10 cellular contexts compared by ENCODE assay signal in the genomic region with DNA sequence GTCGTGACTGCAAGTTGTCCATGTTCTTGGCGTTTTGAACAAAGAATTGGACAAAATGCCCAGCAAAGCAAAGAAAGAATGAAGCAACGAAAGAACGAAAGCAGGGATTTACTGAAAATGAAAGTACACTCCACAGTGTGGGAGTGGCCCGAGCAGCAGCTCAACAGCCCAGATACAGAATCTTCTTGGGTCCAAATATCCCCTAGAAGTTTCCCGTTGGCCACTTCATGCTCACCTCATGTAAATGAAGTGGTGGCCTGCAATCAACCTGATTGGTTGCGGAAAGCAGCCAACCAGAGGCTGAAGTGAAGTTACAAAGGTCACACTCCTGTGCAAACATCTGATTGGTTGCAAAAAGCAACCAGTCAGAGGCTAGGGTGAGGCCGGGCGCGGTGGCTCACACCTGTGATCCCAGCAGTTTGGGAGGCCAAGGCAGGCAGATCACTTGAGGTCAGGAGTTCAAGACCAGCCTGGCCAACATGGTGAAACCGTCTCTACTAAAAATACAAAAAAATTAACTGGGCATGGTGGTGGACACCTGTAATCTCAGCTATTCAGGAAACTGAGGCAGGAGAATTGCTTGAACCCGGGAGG. TPM values are rescaled to one million over a fixed set of nuclear protein-coding genes. Genes with fewer than 3 reads are reported as not detected.
DNase-seq lines count a peak whose midpoint lies in the region; ATAC-seq and TF ChIP-seq lines count a peak whose summit lies in the region.
"Not testable (repeated sequence)": the region's sequence is repeated elsewhere in the genome, so short reads cannot be mapped to it uniquely, and the experiment has no call there.
"Had no signal": no experiment of that assay in that cellular context is flagged by ENCODE, and none has a peak within 500 bp of the region (broad histone marks: within the 10 kb centered on the region; RNA-seq: fewer than 3 reads in every experiment).

No MANE protein-coding gene starts in this region.

- peaks cover 11% of the 10 kb centered on the region for H3K4me1 Mint-ChIP-seq in activated T-helper 17 cell treated with anti-CD3 and anti-CD28 coated beads, Interleukin-2, amount 50 U/mL, for 72 hours
- H3K4me1 Mint-ChIP-seq in effector memory CD8-positive, alpha-beta T cell (ENCODE audit: low read depth in 2 of 2) = not testable (repeated sequence)
- peaks cover 6 to 14% of the 10 kb centered on the region in 2 donors for H3K4me1 Mint-ChIP-seq in natural killer cell treated with Interleukin-12 subunit alpha and Interleukin-12 subunit beta and Interleukin-15 and Interleukin-18, amount 100 ng/mL, for 72 hours (ENCODE audit: low read depth in 2 of 2)
- peaks cover 17% of the 10 kb centered on the region for H3K4me1 Mint-ChIP-seq in stimulated activated naive CD8-positive, alpha-beta T cell treated with anti-CD3 and anti-CD28 coated beads, Interleukin-15, amount 100 ng/mL, for 72 hours

- peak overlapping the region; percentile 36 for H3K27ac Mint-ChIP-seq in activated T-helper 17 cell treated with anti-CD3 and anti-CD28 coated beads, Interleukin-2, amount 50 U/mL, for 72 hours
- H3K27ac Mint-ChIP-seq in effector memory CD8-positive, alpha-beta T cell = peak overlapping the region; percentile 11 to 75
- peak overlapping the region in 1 of 2 donors; percentile 46 for H3K27ac Mint-ChIP-seq in natural killer cell treated with Interleukin-12 subunit alpha and Interleukin-12 subunit beta and Interleukin-15 and Interleukin-18, amount 100 ng/mL, for 72 hours
- H3K27ac Mint-ChIP-seq in stimulated activated naive CD8-positive, alpha-beta T cell treated with anti-CD3 and anti-CD28 coated beads, Interleukin-15, amount 100 ng/mL, for 72 hours = not testable (repeated sequence)

- not testable (repeated sequence) for H3K36me3 Mint-ChIP-seq in activated T-helper 17 cell treated with anti-CD3 and anti-CD28 coated beads, Interleukin-2, amount 50 U/mL, for 72 hours (ENCODE audit: low read depth); effector memory CD8-positive, alpha-beta T cell (ENCODE audit: insufficient read depth); natural killer cell treated with Interleukin-12 subunit alpha and Interleukin-12 subunit beta and Interleukin-15 and Interleukin-18, amount 100 ng/mL, for 72 hours

- H3K9me3 ChIP-seq in BLaER1 treated with 17β-estradiol and CSF1 and Interleukin-3, amounts not matched to agents 10 nM and 100 nM (replicated peaks in 1 of 11) = not testable (repeated sequence)

- in situ Hi-C loops in SK-MEL-5 (cut with HindIII; ENCODE audit: low pct_unique_long_range_greater_than_20kb, low sequenced_read_pairs) = not testable (repeated sequence)

- DNase-seq in SK-MEL-5 (ENCODE audit: low read depth, low spot score) (peak; percentile 22), left lobe of liver (ENCODE audit: low spot score) (peak; percentile 86)
- DNase-seq in effector memory CD8-positive, alpha-beta T cell; natural killer cell treated with Interleukin-12 subunit alpha and Interleukin-12 subunit beta and Interleukin-15 and Interleukin-18, amount 100 ng/mL, for 72 hours (ENCODE audit: low spot score): not testable (repeated sequence)
- DNase-seq in stimulated activated naive CD8-positive, alpha-beta T cell treated with anti-CD3 and anti-CD28 coated beads, Interleukin-15, amount 100 ng/mL, for 72 hours = peak in 1 of 2 donors; percentile 38

- peaks cover 95 to 100% (median 99%) of the 10 kb centered on the region in 10 experiments for H3K4me1 ChIP-seq in BLaER1 treated with 17β-estradiol and CSF1 and Interleukin-3, amounts not matched to agents 10 nM and 100 nM
- H3K4me1 ChIP-seq in KMS-11 (ENCODE audit: low read depth, poor library complexity, severe bottlenecking) = peaks cover 52% of the 10 kb centered on the region

- not testable (repeated sequence) for H2AFZ ChIP-seq in KMS-11 (ENCODE audit: low read depth)

- ATAC-seq in activated T-helper 17 cell treated with anti-CD3 and anti-CD28 coated beads, Interleukin-2, amount 50 U/mL, for 72 hours (replicated peaks) = peak; percentile 47
- ATAC-seq in effector memory CD8-positive, alpha-beta T cell (replicated peaks); stimulated activated naive CD8-positive, alpha-beta T cell treated with anti-CD3 and anti-CD28 coated beads, Interleukin-15, amount 100 ng/mL, for 72 hours: not testable (repeated sequence)
- ATAC-seq in left lobe of liver = peak; percentile 18
- ATAC-seq in natural killer cell treated with Interleukin-12 subunit alpha and Interleukin-12 subunit beta and Interleukin-15 and Interleukin-18, amount 100 ng/mL, for 72 hours = peak in 1 of 2 donors; percentile 66

- H3K9ac ChIP-seq in BLaER1 treated with 17β-estradiol and CSF1 and Interleukin-3, amounts not matched to agents 10 nM and 100 nM = peak overlapping the region in 5 of 11 experiments; percentile 8 to 39 (median 35); a peak in 6 of 22 replicates
- not testable (repeated sequence) for H3K9ac ChIP-seq in KMS-11

- H3K27me3 Mint-ChIP-seq in activated T-helper 17 cell treated with anti-CD3 and anti-CD28 coated beads, Interleukin-2, amount 50 U/mL, for 72 hours; natural killer cell treated with Interleukin-12 subunit alpha and Interleukin-12 subunit beta and Interleukin-15 and Interleukin-18, amount 100 ng/mL, for 72 hours: not testable (repeated sequence)
- peaks cover 13 to 27% of the 10 kb centered on the region in 2 donors for H3K27me3 Mint-ChIP-seq in effector memory CD8-positive, alpha-beta T cell
- H3K27me3 Mint-ChIP-seq in stimulated activated naive CD8-positive, alpha-beta T cell treated with anti-CD3 and anti-CD28 coated beads, Interleukin-15, amount 100 ng/mL, for 72 hours = peaks cover 12% of the 10 kb centered on the region

- H3K4me3 Mint-ChIP-seq in activated T-helper 17 cell treated with anti-CD3 and anti-CD28 coated beads, Interleukin-2, amount 50 U/mL, for 72 hours = peak overlapping the region; percentile 58
- H3K4me3 Mint-ChIP-seq in effector memory CD8-positive, alpha-beta T cell = peak overlapping the region; percentile 46 to 69
- peak overlapping the region; percentile 25 for H3K4me3 Mint-ChIP-seq in natural killer cell treated with Interleukin-12 subunit alpha and Interleukin-12 subunit beta and Interleukin-15 and Interleukin-18, amount 100 ng/mL, for 72 hours
- peak overlapping the region; percentile 30 to 31 for H3K4me3 Mint-ChIP-seq in stimulated activated naive CD8-positive, alpha-beta T cell treated with anti-CD3 and anti-CD28 coated beads, Interleukin-15, amount 100 ng/mL, for 72 hours

- not testable (repeated sequence) for TF ChIP-seq CTCF in KMS-11 (conservative IDR thresholded peaks at IDR 0.05; ENCODE audit: low read depth, low read length)

- not testable (repeated sequence) for H3K36me3 ChIP-seq in BLaER1 treated with 17β-estradiol and CSF1 and Interleukin-3, amounts not matched to agents 10 nM and 100 nM; KMS-11 (ENCODE audit: insufficient read depth)

- H3K9me3 Mint-ChIP-seq in activated T-helper 17 cell treated with anti-CD3 and anti-CD28 coated beads, Interleukin-2, amount 50 U/mL, for 72 hours; effector memory CD8-positive, alpha-beta T cell; natural killer cell treated with Interleukin-12 subunit alpha and Interleukin-12 subunit beta and Interleukin-15 and Interleukin-18, amount 100 ng/mL, for 72 hours; stimulated activated naive CD8-positive, alpha-beta T cell treated with anti-CD3 and anti-CD28 coated beads, Interleukin-15, amount 100 ng/mL, for 72 hours: not testable (repeated sequence)

- not testable (repeated sequence) for H3K79me2 ChIP-seq in KMS-11 (ENCODE audit: insufficient read depth, low read depth)

- H3K27ac ChIP-seq in BLaER1 treated with 17β-estradiol and CSF1 and Interleukin-3, amounts not matched to agents 10 nM and 100 nM = peak overlapping the region in 8 of 11 experiments; percentile 7 to 62 (median 45); a peak in 12 of 22 replicates
- peak overlapping the region; percentile 30; the same call in 1 of the 2 replicates for H3K27ac ChIP-seq in KMS-11

- peak overlapping the region; percentile 76 to 92 (median 81) for H3K4me2 ChIP-seq in BLaER1 treated with 17β-estradiol and CSF1 and Interleukin-3, amounts not matched to agents 10 nM and 100 nM
- peak overlapping the region; percentile 60; the same call in 1 of the 2 replicates for H3K4me2 ChIP-seq in KMS-11

- H3K27me3 ChIP-seq in BLaER1 treated with 17β-estradiol and CSF1 and Interleukin-3, amounts not matched to agents 10 nM and 100 nM; KMS-11 (ENCODE audit: insufficient read depth, low read depth): not testable (repeated sequence)

- H3K4me3 ChIP-seq in BLaER1 treated with 17β-estradiol and CSF1 and Interleukin-3, amounts not matched to agents 10 nM and 100 nM = 0 out of 20 replicates have a peak overlapping the region, but pooled peaks of 1 of the 10 experiments have one; percentile 4
- not testable (repeated sequence) for H3K4me3 ChIP-seq in KMS-11 (IDR thresholded peaks at IDR 0.05; ENCODE audit: insufficient read depth, low read depth, low read length)

- H4K20me1 ChIP-seq in BLaER1 treated with 17β-estradiol and CSF1 and Interleukin-3, amounts not matched to agents 10 nM and 100 nM; KMS-11 (ENCODE audit: insufficient read depth): not testable (repeated sequence)

RNA-seq across cellular contexts. Expression of a gene that starts 8.1 kb away (rescaled TPM):
- 0.29 TPM in 1 of 2 replicates, not detected in the other for total RNA-seq in SK-MEL-5 (2014; rRNA removed; shearing (Covaris generic))
- polyA plus RNA-seq in SK-MEL-5 (2015; cell fraction: cytosol; rRNA removed) = 0.44 TPM in 1 of 2 replicates, not detected in the other
- polyA plus RNA-seq in SK-MEL-5 (2015; cell fraction: nucleus; rRNA removed) = 0.95 TPM in 1 of 2 replicates, not detected in the other
- total RNA-seq in activated T-helper 17 cell treated with anti-CD3 and anti-CD28 coated beads, Interleukin-2, amount 50 U/mL, for 72 hours = 1 to 10 TPM; 3.0 to 4.0 TPM
- 27.9 TPM for total RNA-seq in left lobe of liver
- 1 to 10 TPM; 8.1 to 9.6 TPM for total RNA-seq in natural killer cell treated with Interleukin-12 subunit alpha and Interleukin-12 subunit beta and Interleukin-15 and Interleukin-18, amount 100 ng/mL, for 72 hours

RNA-seq across cellular contexts. Expression of a gene that starts 20.7 kb away (rescaled TPM):
- not detected in 2 replicates for total RNA-seq in SK-MEL-5 (2014; rRNA removed; shearing (Covaris generic))
- not detected in 2 replicates for polyA plus RNA-seq in SK-MEL-5 (2015; cell fraction: cytosol; rRNA removed)
- not detected in 2 replicates for polyA plus RNA-seq in SK-MEL-5 (2015; cell fraction: nucleus; rRNA removed)
- not detected for total RNA-seq in activated T-helper 17 cell treated with anti-CD3 and anti-CD28 coated beads, Interleukin-2, amount 50 U/mL, for 72 hours
- total RNA-seq in left lobe of liver = 81.5 TPM
- not detected for total RNA-seq in natural killer cell treated with Interleukin-12 subunit alpha and Interleukin-12 subunit beta and Interleukin-15 and Interleukin-18, amount 100 ng/mL, for 72 hours
- total RNA-seq: mammary epithelial cell had no signal
- polyA plus RNA-seq: mammary epithelial cell had no signal

RNA-seq across cellular contexts. Expression of a gene that starts 31.2 kb away (rescaled TPM):
- not detected in 2 replicates for total RNA-seq in SK-MEL-5 (2014; rRNA removed; shearing (Covaris generic))
- not detected in 2 replicates for polyA plus RNA-seq in SK-MEL-5 (2015; cell fraction: cytosol; rRNA removed)
- polyA plus RNA-seq in SK-MEL-5 (2015; cell fraction: nucleus; rRNA removed) = not detected in 2 replicates
- not detected for total RNA-seq in activated T-helper 17 cell treated with anti-CD3 and anti-CD28 coated beads, Interleukin-2, amount 50 U/mL, for 72 hours
- total RNA-seq in left lobe of liver = not detected
- not detected for total RNA-seq in natural killer cell treated with Interleukin-12 subunit alpha and Interleukin-12 subunit beta and Interleukin-15 and Interleukin-18, amount 100 ng/mL, for 72 hours
- total RNA-seq: Calu3, mammary epithelial cell had no signal
- polyA plus RNA-seq: mammary epithelial cell had no signal

RNA-seq across cellular contexts. Expression of a gene that starts 57.8 kb away (rescaled TPM):
- 45.0 and 49.2 TPM in 2 replicates for total RNA-seq in SK-MEL-5 (2014; rRNA removed; shearing (Covaris generic))
- 89.4 and 146 TPM in 2 replicates for polyA plus RNA-seq in SK-MEL-5 (2015; cell fraction: cytosol; rRNA removed)
- polyA plus RNA-seq in SK-MEL-5 (2015; cell fraction: nucleus; rRNA removed) = 46.4 and 83.4 TPM in 2 replicates
- 1 to 10 TPM; 7.2 to 7.3 TPM for total RNA-seq in activated T-helper 17 cell treated with anti-CD3 and anti-CD28 coated beads, Interleukin-2, amount 50 U/mL, for 72 hours
- 45.0 TPM for total RNA-seq in left lobe of liver
- 1 to 10 TPM; 2.2 to 3.6 TPM for total RNA-seq in natural killer cell treated with Interleukin-12 subunit alpha and Interleukin-12 subunit beta and Interleukin-15 and Interleukin-18, amount 100 ng/mL, for 72 hours

Comparison
In these comparisons a context has a peak if more than half of its experiments do, and no peak if none do; other contexts are left out.
1. RNA of a gene that starts 20.7 kb away (total RNA-seq): 81.5 TPM in left lobe of liver (single experiment); not detected in SK-MEL-5, not detected in activated T-helper 17 cell treated with anti-CD3 and anti-CD28 coated beads, Interleukin-2, amount 50 U/mL, for 72 hours and not detected in natural killer cell treated with Interleukin-12 subunit alpha and Interleukin-12 subunit beta and Interleukin-15 and Interleukin-18, amount 100 ng/mL, for 72 hours; every median in the first group is over 10 times any median in the second.
2. Peak in every context shown above with its lines, with median percentiles within 50 percentile points of each other: H3K4me3 Mint-ChIP-seq.